In the genomic region with DNA sequence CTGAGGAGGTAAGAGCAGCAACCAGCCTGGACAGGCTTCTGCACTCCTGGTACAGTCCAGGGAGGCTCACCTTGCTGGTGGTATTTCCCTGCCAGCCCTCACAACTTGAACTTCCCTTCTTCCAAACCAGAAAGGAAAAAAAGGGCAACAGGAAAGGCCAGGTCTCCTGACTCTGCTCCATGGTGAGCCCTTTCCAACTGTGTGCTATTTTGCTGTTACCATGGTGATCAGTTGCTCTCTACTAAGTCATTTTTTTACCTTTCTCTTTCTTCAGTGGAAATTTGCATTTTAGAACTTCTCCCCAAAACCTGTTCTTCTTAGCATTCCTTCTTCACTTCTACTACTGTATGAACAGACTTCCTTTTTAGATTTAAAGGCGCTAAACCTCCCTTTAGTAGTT, we compare ENCODE assay signal across 17 cellular contexts.
"Had no signal": no experiment of that assay in that cellular context is flagged by ENCODE, and none has a peak within 500 bp of the region (broad histone marks: within the 10 kb centered on the region; RNA-seq: fewer than 3 reads in every experiment).

No MANE protein-coding gene starts in this region.

- DNase-seq: activated CD4-positive, alpha-beta T cell treated with anti-CD3 and anti-CD28 coated beads for 48 hours; activated CD4-positive, alpha-beta T cell treated with anti-CD3 and anti-CD28 coated beads, Interleukin-2, amount 50 U/mL, for 4 hours; activated CD8-positive, alpha-beta memory T cell treated with anti-CD3 and anti-CD28 coated beads for 24 hours; activated effector memory CD4-positive, alpha-beta T cell treated with anti-CD3 and anti-CD28 coated beads, Interleukin-2, amount 50 U/mL, for 16 hours; activated naive CD4-positive, alpha-beta T cell treated with Interleukin-2 at 50 U/mL for 16 hours; activated T-cell treated with anti-CD3 and anti-CD28 coated beads, Interleukin-2, amount 50 U/mL, for 4 hours; NCI-H1092; NCI-H1417; NCI-H1930; NCI-H510A treated with DMSO at 0.1 percent for 48 hours; NCI-H69; NK-92 treated with Interleukin-12 subunit alpha and Interleukin-12 subunit beta, amount 100 ng/mL, for 24 hours; OCI-M1; RPMI8226; T-helper 1 cell had no signal

- H3K27ac ChIP-seq: KMS-11, SK-N-MC had no signal

- H3K4me3 ChIP-seq: SK-N-MC had no signal
